ENCODE assay signal across 1 cellular context in genomic region chr22:26516503-26516902, GRCh38.
A peak's percentile ranks its signal among the peaks of the same experiment; 100 is the strongest.
TF ChIP-seq lines count a peak whose summit lies in the region.

No MANE protein-coding gene starts in this region.

TF ChIP-seq in K562, 482 proteins besides CTCF, POLR2A, EP300 and RAD21:
- TF ChIP-seq ATF1 (CRISPR knock-in tag; IDR thresholded peaks at IDR 0.05) (no peak), ATF1 (tag; IDR thresholded peaks at IDR 0.05) (no peak), SRSF9 (IDR thresholded peaks at IDR 0.05; ENCODE audit: borderline replicate concordance, low read depth, low read length) (no peak), ZNF224 (CRISPR knock-in tag; IDR thresholded peaks at IDR 0.05) (no peak), TCF3 (CRISPR knock-in tag; IDR thresholded peaks at IDR 0.05) (no peak), FOXJ2 (tag; IDR thresholded peaks at IDR 0.05) (no peak), WHSC1 (IDR thresholded peaks at IDR 0.05; ENCODE audit: low read length) (no peak), POLR2G (IDR thresholded peaks at IDR 0.05; ENCODE audit: low read depth, low read length) (no peak), EHMT2 (IDR thresholded peaks at IDR 0.05) (no peak), SPI1 (IDR thresholded peaks at IDR 0.05; ENCODE audit: borderline replicate concordance, low read depth, low read length) (no peak), L3MBTL2 (IDR thresholded peaks at IDR 0.05) (0 out of 2 replicates have a peak, but pooled peaks have one; percentile 20), ZNF277 (CRISPR knock-in tag; IDR thresholded peaks at IDR 0.05; ENCODE audit: borderline replicate concordance) (no peak), ATF2 (CRISPR knock-in tag; IDR thresholded peaks at IDR 0.05) (no peak), CEBPG (CRISPR knock-in tag; IDR thresholded peaks at IDR 0.05) (0 out of 2 replicates have a peak, but pooled peaks have one; percentile 12), CEBPG (tag; conservative IDR thresholded peaks at IDR 0.05 in 1 of 2, IDR thresholded peaks at IDR 0.05 in 1 of 2) (no peak), ZBTB8A (IDR thresholded peaks at IDR 0.05; ENCODE audit: partially characterized antibody) (no peak), ZMIZ1 (IDR thresholded peaks at IDR 0.05; ENCODE audit: low read depth in 2 of 2, low read length in 2 of 2) (no peak)
